Comparison of ENCODE assay signal across 1 cellular context in genomic region chr21:14739590-14739989, GRCh38.
TF ChIP-seq lines count a peak whose summit lies in the region.

No MANE protein-coding gene starts in this region.

TF ChIP-seq in H1, 55 proteins besides CTCF, POLR2A, EP300 and RAD21:
- TF ChIP-seq RFX5 (IDR thresholded peaks at IDR 0.05; ENCODE audit: borderline replicate concordance, low read depth, low read length) = no peak
- TF ChIP-seq ATF3 (IDR thresholded peaks at IDR 0.05; ENCODE audit: insufficient read depth, low read depth, low read length) = no peak
- TF ChIP-seq USF2 (IDR thresholded peaks at IDR 0.05; ENCODE audit: low read length) = no peak
- no peak for TF ChIP-seq PHF8 (conservative IDR thresholded peaks at IDR 0.05; ENCODE audit: low read depth, low read length)
- no peak for TF ChIP-seq MAFK (IDR thresholded peaks at IDR 0.05; ENCODE audit: low read depth, low read length)
- no peak for TF ChIP-seq CHD2 (IDR thresholded peaks at IDR 0.05; ENCODE audit: low read length)
- TF ChIP-seq FOSL1 (IDR thresholded peaks at IDR 0.05; ENCODE audit: insufficient read depth, low read depth, low read length) = no peak
- no peak for TF ChIP-seq CHD7 (IDR thresholded peaks at IDR 0.05; ENCODE audit: insufficient replicate concordance, low read length)
- TF ChIP-seq SIRT6 (IDR thresholded peaks at IDR 0.05; ENCODE audit: low read length) = no peak
- no peak for TF ChIP-seq CREB1 (IDR thresholded peaks at IDR 0.05)
- no peak for TF ChIP-seq KDM5A (IDR thresholded peaks at IDR 0.05; ENCODE audit: low read length)
- TF ChIP-seq SRF (IDR thresholded peaks at IDR 0.05; ENCODE audit: low read depth, low read length) = no peak
- TF ChIP-seq NRF1 (IDR thresholded peaks at IDR 0.05; ENCODE audit: low read depth, low read length) = no peak
- TF ChIP-seq SP1 (IDR thresholded peaks at IDR 0.05; ENCODE audit: low read depth, low read length) = no peak
- no peak for TF ChIP-seq TBP (IDR thresholded peaks at IDR 0.05; ENCODE audit: low read depth, low read length)
- TF ChIP-seq HDAC6 (IDR thresholded peaks at IDR 0.05; ENCODE audit: low read depth, low read length) = no peak
- no peak for TF ChIP-seq JUN (IDR thresholded peaks at IDR 0.05; ENCODE audit: low read depth, low read length)
- no peak for TF ChIP-seq ASH2L (IDR thresholded peaks at IDR 0.05; ENCODE audit: low read length)
- TF ChIP-seq TAF7 (optimal IDR thresholded peaks at IDR 0.05; ENCODE audit: borderline replicate concordance, low read depth, low read length) = no peak
- no peak for TF ChIP-seq CEBPB (IDR thresholded peaks at IDR 0.05; ENCODE audit: low read depth, low read length)
